ENCODE assay signal across 9 cellular contexts in genomic region chr3:150303776-150304175, GRCh38.
DNase-seq lines count a peak whose midpoint lies in the region; ATAC-seq, FAIRE-seq and TF ChIP-seq lines count a peak whose summit lies in the region.
"Had no signal": no experiment of that assay in that cellular context is flagged by ENCODE, and none has a peak within 500 bp of the region (broad histone marks: within the 10 kb centered on the region; RNA-seq: fewer than 3 reads in every experiment).

No MANE protein-coding gene starts in this region.

- H3K4me2 ChIP-seq in A549 (no peak overlapping the region), endothelial cell of umbilical vein (ENCODE audit: insufficient read depth, low read length) (no peak overlapping the region)

- POLR2A ChIA-PET in A549 (lab: Yijun Ruan, JAX) (interaction anchor here (1.0 kb wide), 1 partner anchor 105 kb away, joined by 4 read pairs; the partner anchor contains the start of gene TSC22D2), endothelial cell of umbilical vein (lab: Charles Lee) (no interaction called here)

- TF ChIP-seq POLR2A in A549 (IDR thresholded peaks at IDR 0.05; ENCODE audit: low read length): no peak
- no peak for TF ChIP-seq POLR2A in GM18505 (IDR thresholded peaks at IDR 0.05; ENCODE audit: borderline replicate concordance, extremely low read depth, insufficient read depth, insufficient read length)
- TF ChIP-seq POLR2A in endothelial cell of umbilical vein (IDR thresholded peaks at IDR 0.05; ENCODE audit: low read depth, low read length): no peak

- H4K20me1 ChIP-seq in endothelial cell of umbilical vein (replicated peaks; ENCODE audit: control insufficient read depth, extremely low read depth, insufficient read depth, low read length): no peaks in the 10 kb centered on the region

- no peaks in the 10 kb centered on the region for H3K9me1 ChIP-seq in endothelial cell of umbilical vein (replicated peaks; ENCODE audit: control insufficient read depth, extremely low read depth, insufficient read depth, low read length)

- intact Hi-C loops in endothelial cell of umbilical vein (cut with micrococcal nuclease): loop anchor here (2.0 kb wide), 1 partner anchor 13 kb away; no protein-coding TSS in a partner anchor

- TF ChIP-seq EP300 in A549 (IDR thresholded peaks at IDR 0.05): no peak

- CTCF ChIA-PET in A549 (lab: Yijun Ruan, JAX): interaction anchor here (0.7 to 2.2 kb wide), 6 partner anchors 10 to 216 kb away, joined by 3 to 8 read pairs (median 4); no protein-coding TSS in a partner anchor
- CTCF ChIA-PET in endothelial cell of umbilical vein (lab: Charles Lee): interaction anchor here (0.6 to 1.5 kb wide), 3 partner anchors 25 to 368 kb away, joined by 3 to 5 read pairs (median 3); no protein-coding TSS in a partner anchor

- no peaks in the 10 kb centered on the region for H3K27me3 ChIP-seq in endothelial cell of umbilical vein (ENCODE audit: control insufficient read depth in 2 of 2, insufficient read depth in 2 of 2, low read length in 2 of 2)

- dilution Hi-C loops in endothelial cell of umbilical vein (cut with MboI; ENCODE audit: extremely low pct_ligation_motif_present, low sequenced_read_pairs): no loop called here

- H3K4me3 ChIP-seq in A549 (no peak overlapping the region), endothelial cell of umbilical vein (replicated peaks in 1 of 3; ENCODE audit: insufficient read depth in 1 of 3, low read depth in 1 of 3, low read length in 3 of 3) (no peak overlapping the region)

- peaks cover 6% of the 10 kb centered on the region; the same call in 1 of the 3 replicates for H3K9me3 ChIP-seq in A549
- no peaks in the 10 kb centered on the region for H3K9me3 ChIP-seq in endothelial cell of umbilical vein (replicated peaks; ENCODE audit: control insufficient read depth, insufficient read depth, low read length)

- WGBS in A549 (ENCODE audit: missing lambda C conversion rate): 21% methylated on average over 3 of the region's 3 CpGs

- no TSS peak for BruUV-seq in endothelial cell of umbilical vein (replicated peaks; lab: Mats Ljungman, UMichigan)

- no peak overlapping the region for H2AFZ ChIP-seq in endothelial cell of umbilical vein (ENCODE audit: low read depth, low read length)

- no peaks in the 10 kb centered on the region for H3K79me2 ChIP-seq in endothelial cell of umbilical vein (ENCODE audit: control insufficient read depth, insufficient read depth, low read length)

- peak; percentile 68 to 83 for TF ChIP-seq RAD21 in A549 (conservative IDR thresholded peaks at IDR 0.05 in 1 of 2, IDR thresholded peaks at IDR 0.05 in 1 of 2)

- peak; percentile 51 for FAIRE-seq in A549 (lab: Jason Lieb, UNC)
- FAIRE-seq in endothelial cell of umbilical vein (lab: Jason Lieb, UNC): no peak
- FAIRE-seq: G401.6 had no signal

- TF ChIP-seq CTCF in A549 (IDR thresholded peaks at IDR 0.05) (peak; percentile 57), endothelial cell of umbilical vein (IDR thresholded peaks at IDR 0.05; ENCODE audit: extremely low read depth in 1 of 2, insufficient read depth in 1 of 2, low read depth in 1 of 2, low read length in 2 of 2) (peak; percentile 17 to 18)

- H3K9ac ChIP-seq in endothelial cell of umbilical vein (replicated peaks; ENCODE audit: extremely low read depth, insufficient read depth, low read length): no peak overlapping the region

- peak; percentile 84 to 95; a peak in 4 of 6 replicates for ATAC-seq in A549
- peak; percentile 56 for ATAC-seq in GM18505 (IDR thresholded peaks at IDR 0.05; ENCODE audit: unreplicated experiment)
- no peak for ATAC-seq in HG02759 (IDR thresholded peaks at IDR 0.05; ENCODE audit: unreplicated experiment)
- ATAC-seq in HG03565 (IDR thresholded peaks at IDR 0.05; ENCODE audit: unreplicated experiment): no peak

- H3K4me1 ChIP-seq in A549 (peaks cover 8% of the 10 kb centered on the region; the same call in 2 of the 3 replicates), endothelial cell of umbilical vein (ENCODE audit: control insufficient read depth, extremely low read depth, insufficient read depth, low read length) (peaks cover 39% of the 10 kb centered on the region)

- H3K36me3 ChIP-seq in endothelial cell of umbilical vein (ENCODE audit: control insufficient read depth in 2 of 2, extremely low read depth in 1 of 2, insufficient read depth in 2 of 2, low read length in 2 of 2): no peaks in the 10 kb centered on the region

- DNase-seq in A549 (ENCODE audit: low read depth in 1 of 2, low spot score in 1 of 2) (peak; percentile 25 to 77), NAMALWA (ENCODE audit: low spot score) (peak; percentile 32), endothelial cell of umbilical vein (ENCODE audit: low read depth, low spot score) (no peak), HK-2 (ENCODE audit: unreplicated experiment) (no peak), MV-4-11 (lab: John Stamatoyannopoulos, UW) (no peak)

- H3K27ac ChIP-seq in A549: no peak overlapping the region
- H3K27ac ChIP-seq in endothelial cell of umbilical vein (ENCODE audit: insufficient read depth, low read depth, low read length): no peak overlapping the region

TF ChIP-seq in A549, 52 proteins besides CTCF, POLR2A, EP300 and RAD21:
- TF ChIP-seq CBX2 (IDR thresholded peaks at IDR 0.05; ENCODE audit: borderline replicate concordance, low read depth): no peak
- no peak for TF ChIP-seq RARB (CRISPR knock-in tag; IDR thresholded peaks at IDR 0.05)
- TF ChIP-seq SMC3 (IDR thresholded peaks at IDR 0.05): peak; percentile 68

TF ChIP-seq in endothelial cell of umbilical vein, 7 proteins besides CTCF, POLR2A, EP300 and RAD21:
- no peak for TF ChIP-seq GATA2 (IDR thresholded peaks at IDR 0.05; ENCODE audit: insufficient read depth, insufficient read length, low read depth, low read length)
- no peak for TF ChIP-seq MYC (IDR thresholded peaks at IDR 0.05; ENCODE audit: low read depth, low read length)
- no peak for TF ChIP-seq FOS (IDR thresholded peaks at IDR 0.05; ENCODE audit: borderline replicate concordance, insufficient read depth, low read length)
- TF ChIP-seq POLR2AphosphoS5 (IDR thresholded peaks at IDR 0.05; ENCODE audit: insufficient read depth, low read depth, low read length): no peak
TF ChIP-seq in endothelial cell of umbilical vein: peak in this region for 0.

Comparison
In these comparisons a context has a peak if more than half of its experiments do, and no peak if none do; other contexts are left out.
1. ATAC-seq: peak in A549 (2 of 2) and GM18505 (single experiment); none in HG02759 (single experiment) and HG03565 (single experiment).
2. DNase-seq: peak in A549 (2 of 2) and NAMALWA (single experiment); none in endothelial cell of umbilical vein (single experiment), HK-2 (single experiment) and MV-4-11 (single experiment).